In genomic region chr1:100360790-100361232, GRCh38 we compare ENCODE assay signal across 11 cellular contexts. TPM values are rescaled to one million over a fixed set of nuclear protein-coding genes. Genes with fewer than 3 reads are reported as not detected.
A peak's percentile ranks its signal among the peaks of the same experiment; 100 is the strongest.
DNase-seq lines count a peak whose midpoint lies in the region; ATAC-seq and TF ChIP-seq lines count a peak whose summit lies in the region.
"Had no signal": no experiment of that assay in that cellular context is flagged by ENCODE, and none has a peak within 500 bp of the region (broad histone marks: within the 10 kb centered on the region; RNA-seq: fewer than 3 reads in every experiment).

No MANE protein-coding gene starts in this region.

- peaks cover 5% of the 10 kb centered on the region for H3K4me1 ChIP-seq in mesenchymal stem cell (ENCODE audit: control insufficient read depth, insufficient read depth, low read depth, low read length)

- H2BK12ac ChIP-seq in mesenchymal stem cell (ENCODE audit: low read length in 2 of 2): no peak overlapping the region

- TF ChIP-seq CTCF in HFFc6 (IDR thresholded peaks at IDR 0.05) (no peak), coronary artery (IDR thresholded peaks at IDR 0.05) (no peak)

- no peak overlapping the region for H2BK120ac ChIP-seq in mesenchymal stem cell (ENCODE audit: low read depth, low read length)

- H2BK5ac ChIP-seq in mesenchymal stem cell (ENCODE audit: low read depth, low read length, poor library complexity, severe bottlenecking): no peak overlapping the region

- no peak overlapping the region for H3K4me3 Mint-ChIP-seq in HFFc6
- peak overlapping the region; percentile 13 for H3K4me3 Mint-ChIP-seq in central memory CD8-positive, alpha-beta T cell
- H3K4me3 Mint-ChIP-seq: T-helper 1 cell treated with Interleukin-12 subunit alpha and Interleukin-12 subunit beta and Interleukin-4 antibody, amounts not matched to agents 30 μg/mL and 1 μg/mL, for 36 hours had no signal

- H2BK15ac ChIP-seq in mesenchymal stem cell (ENCODE audit: low read depth, poor library complexity, severe bottlenecking): no peak overlapping the region

- H3K23ac ChIP-seq in mesenchymal stem cell (ENCODE audit: low read length in 2 of 2): no peak overlapping the region

- H3K36me3 ChIP-seq in mesenchymal stem cell (ENCODE audit: control insufficient read depth in 1 of 2, insufficient read depth in 2 of 2, low read depth in 1 of 2, low read length in 2 of 2): no peaks in the 10 kb centered on the region

- no peak overlapping the region for H3K14ac ChIP-seq in mesenchymal stem cell (ENCODE audit: low read length in 2 of 2)

- DNase-seq in AG08396 (ENCODE audit: low spot score) (peak; percentile 62), HFFc6 (peak; percentile 12), mesenchymal stem cell (peak; percentile 22), coronary artery (ENCODE audit: low spot score) (no peak)
- no peak for DNase-seq in central memory CD8-positive, alpha-beta T cell (ENCODE audit: low spot score in 2 of 2)
- DNase-seq in activated naive CD4-positive, alpha-beta T cell treated with anti-CD3 and anti-CD28 coated beads, Interleukin-2, amount 50 U/mL, for 16 hours: no peak
- DNase-seq: cortex of kidney had no signal

- no peaks in the 10 kb centered on the region for H3K27me3 ChIP-seq in mesenchymal stem cell (ENCODE audit: control insufficient read depth in 1 of 2, insufficient read depth in 1 of 2, low read length in 2 of 2)

- peaks cover 14% of the 10 kb centered on the region for H3K4me1 Mint-ChIP-seq in HFFc6 (ENCODE audit: low read depth)
- H3K4me1 Mint-ChIP-seq in central memory CD8-positive, alpha-beta T cell: peaks cover 67% of the 10 kb centered on the region

- H3K4me3 ChIP-seq in mesenchymal stem cell (ENCODE audit: insufficient read depth in 1 of 2, low read depth in 1 of 2, low read length in 2 of 2) (no peak overlapping the region), coronary artery (no peak overlapping the region)

- no peaks in the 10 kb centered on the region for H3K9me3 ChIP-seq in mesenchymal stem cell (ENCODE audit: control insufficient read depth, low read length)

- no peaks in the 10 kb centered on the region for H3K9me3 Mint-ChIP-seq in HFFc6
- no peaks in the 10 kb centered on the region for H3K9me3 Mint-ChIP-seq in central memory CD8-positive, alpha-beta T cell
- H3K9me3 Mint-ChIP-seq: T-helper 1 cell treated with Interleukin-12 subunit alpha and Interleukin-12 subunit beta and Interleukin-4 antibody, amounts not matched to agents 30 μg/mL and 1 μg/mL, for 36 hours had no signal

- no peak overlapping the region for H4K8ac ChIP-seq in mesenchymal stem cell (ENCODE audit: low read length)

- H3K79me1 ChIP-seq in mesenchymal stem cell (replicated peaks; ENCODE audit: low read length, poor library complexity, severe bottlenecking): peaks cover 20% of the 10 kb centered on the region

- H3K27me3 Mint-ChIP-seq in HFFc6 (ENCODE audit: insufficient read depth): no peaks in the 10 kb centered on the region
- H3K27me3 Mint-ChIP-seq in central memory CD8-positive, alpha-beta T cell: no peaks in the 10 kb centered on the region

- 22% methylated on average over 2 of the region's 2 CpGs for WGBS in mesenchymal stem cell

- no peaks in the 10 kb centered on the region for H3K36me3 Mint-ChIP-seq in HFFc6 (ENCODE audit: low read depth)
- H3K36me3 Mint-ChIP-seq in central memory CD8-positive, alpha-beta T cell (ENCODE audit: insufficient read depth): peaks cover 58% of the 10 kb centered on the region

- no peak overlapping the region for H4K91ac ChIP-seq in mesenchymal stem cell (ENCODE audit: low read length)

- no peak overlapping the region for H3K18ac ChIP-seq in mesenchymal stem cell (ENCODE audit: low read depth in 1 of 2, low read length in 2 of 2)

- no peak overlapping the region for H3K4me2 ChIP-seq in mesenchymal stem cell (ENCODE audit: low read length, poor library complexity, severe bottlenecking)
- H3K4me2 ChIP-seq: KMS-11 had no signal

- no peak overlapping the region for H3K4ac ChIP-seq in mesenchymal stem cell (ENCODE audit: low read depth in 1 of 2, low read length in 2 of 2)

- H3K9ac ChIP-seq in mesenchymal stem cell (ENCODE audit: low read length): no peak overlapping the region
- H3K9ac ChIP-seq: KMS-11 had no signal

- H3K27ac Mint-ChIP-seq in HFFc6: peak overlapping the region; percentile 10; the same call in 1 of the 2 replicates
- H3K27ac Mint-ChIP-seq in central memory CD8-positive, alpha-beta T cell (ENCODE audit: low read depth): peak overlapping the region; percentile 80
- H3K27ac Mint-ChIP-seq: T-helper 1 cell treated with Interleukin-12 subunit alpha and Interleukin-12 subunit beta and Interleukin-4 antibody, amounts not matched to agents 30 μg/mL and 1 μg/mL, for 36 hours had no signal

- no peak overlapping the region for H2AK5ac ChIP-seq in mesenchymal stem cell (ENCODE audit: low read length, severe bottlenecking)

- ATAC-seq in central memory CD8-positive, alpha-beta T cell (replicated peaks; ENCODE audit: extremely low read depth, poor library complexity, severe bottlenecking): no peak
- ATAC-seq in HG02678 (IDR thresholded peaks at IDR 0.05; ENCODE audit: unreplicated experiment) (no peak), GM21825 (IDR thresholded peaks at IDR 0.05; ENCODE audit: unreplicated experiment) (no peak)

- no peak overlapping the region for H2AFZ ChIP-seq in mesenchymal stem cell (ENCODE audit: low read depth, low read length)

- H3K27ac ChIP-seq in mesenchymal stem cell (ENCODE audit: low read length, poor library complexity, severe bottlenecking) (no peak overlapping the region), coronary artery (no peak overlapping the region)
- H3K27ac ChIP-seq: KMS-11 had no signal

RNA-seq across cellular contexts. Expression of gene CDC14A, which starts 8.5 kb away (rescaled TPM):
- 1 to 10 TPM; 2.4 to 5.1 (median 3.0) TPM for total RNA-seq in HFFc6 (2021; fragmentation: NEBNext Ultra II Directional; extraction: Animal tissue kit (Norgen Biotek cat#: 25700))
- polyA plus RNA-seq in mesenchymal stem cell (2013, experiment 1 of 2): 2.0 TPM
- polyA plus RNA-seq in mesenchymal stem cell (2013, experiment 2 of 2): 1.9 TPM

Comparison
In these comparisons a context has a peak if more than half of its experiments do, and no peak if none do; other contexts are left out.
1. DNase-seq: peak in AG08396 (single experiment), HFFc6 (single experiment) and mesenchymal stem cell (single experiment); none in central memory CD8-positive, alpha-beta T cell (0 of 2), coronary artery (single experiment) and activated naive CD4-positive, alpha-beta T cell treated with anti-CD3 and anti-CD28 coated beads, Interleukin-2, amount 50 U/mL, for 16 hours (single experiment).